Comparison of ENCODE assay signal across 11 cellular contexts in genomic region chr17:4901648-4902344, GRCh38. TPM values are rescaled to one million over a fixed set of nuclear protein-coding genes. Genes with fewer than 3 reads are reported as not detected.
A peak's percentile ranks its signal among the peaks of the same experiment; 100 is the strongest.
DNase-seq lines count a peak whose midpoint lies in the region; ATAC-seq lines count a peak whose summit lies in the region.
"Had no signal": no experiment of that assay in that cellular context is flagged by ENCODE, and none has a peak within 500 bp of the region (broad histone marks: within the 10 kb centered on the region; RNA-seq: fewer than 3 reads in every experiment).

No MANE protein-coding gene starts in this region.

- H3K27me3 Mint-ChIP-seq in dendritic cell treated with granulocyte-macrophage colony-stimulating factor and Interleukin-4, amounts not matched to agents 40 ng/mL and 50 ng/mL, for 4 days, result peaks cover 45% of the 10 kb centered on the region
- peaks cover 0 to 2% (median 0%) of the 10 kb centered on the region in 5 donors for H3K27me3 Mint-ChIP-seq in naive thymus-derived CD8-positive, alpha-beta T cell

- ATAC-seq in naive thymus-derived CD8-positive, alpha-beta T cell, result peak in 1 of 2 donors; percentile 7
- no peak for ATAC-seq in HG02678 (IDR thresholded peaks at IDR 0.05; ENCODE audit: unreplicated experiment)

- peak overlapping the region; percentile 82 for H3K27ac Mint-ChIP-seq in dendritic cell treated with granulocyte-macrophage colony-stimulating factor and Interleukin-4, amounts not matched to agents 40 ng/mL and 50 ng/mL, for 4 days
- H3K27ac Mint-ChIP-seq in naive thymus-derived CD8-positive, alpha-beta T cell, result peak overlapping the region in 9 of 10 donors; percentile 27 to 99 (median 97)

- POLR2A ChIA-PET in naive thymus-derived CD8-positive, alpha-beta T cell (lab: Charles Lee), result interaction anchor here (0.8 to 3.9 kb wide), 8 partner anchors 38 to 759 kb away, joined by 3 to 26 read pairs (median 6); partner anchors contain the start of genes ARRB2, CAMTA2, CYB5D2 and PFN1

- H3K9me3 Mint-ChIP-seq in dendritic cell treated with granulocyte-macrophage colony-stimulating factor and Interleukin-4, amounts not matched to agents 40 ng/mL and 50 ng/mL, for 4 days, result no peaks in the 10 kb centered on the region
- H3K9me3 Mint-ChIP-seq in naive thymus-derived CD8-positive, alpha-beta T cell, result no peaks in the 10 kb centered on the region

- peak; percentile 29 for DNase-seq in stimulated activated CD4-positive, alpha-beta T cell treated with anti-CD3 and anti-CD28 coated beads, Interleukin-4, amount 100 ng/mL, for 1 hour
- DNase-seq in stimulated activated CD4-positive, alpha-beta T cell treated with anti-CD3 and anti-CD28 coated beads, Interleukin-2, amount 100 ng/mL, for 48 hours, result no peak
- peak in 6 of 10 donors; percentile 16 to 59 (median 26) for DNase-seq in naive thymus-derived CD8-positive, alpha-beta T cell
- no peak for DNase-seq in NCI-H2029 (lab: John Stamatoyannopoulos, UW)
- no peak for DNase-seq in cerebellar cortex (ENCODE audit: low spot score)
- DNase-seq in HK-2 (ENCODE audit: unreplicated experiment), result no peak
- DNase-seq: Calu3, NCI-H526 had no signal

- H3K4me1 Mint-ChIP-seq in dendritic cell treated with granulocyte-macrophage colony-stimulating factor and Interleukin-4, amounts not matched to agents 40 ng/mL and 50 ng/mL, for 4 days (ENCODE audit: low read depth), result peaks cover 62% of the 10 kb centered on the region
- peaks cover 26 to 45% (median 42%) of the 10 kb centered on the region in 4 donors for H3K4me1 Mint-ChIP-seq in naive thymus-derived CD8-positive, alpha-beta T cell

- peak overlapping the region; percentile 68 for H3K4me3 Mint-ChIP-seq in dendritic cell treated with granulocyte-macrophage colony-stimulating factor and Interleukin-4, amounts not matched to agents 40 ng/mL and 50 ng/mL, for 4 days
- peak overlapping the region; percentile 22 to 93 (median 88) for H3K4me3 Mint-ChIP-seq in naive thymus-derived CD8-positive, alpha-beta T cell

- H3K36me3 Mint-ChIP-seq in dendritic cell treated with granulocyte-macrophage colony-stimulating factor and Interleukin-4, amounts not matched to agents 40 ng/mL and 50 ng/mL, for 4 days (ENCODE audit: low read depth), result peaks cover 13% of the 10 kb centered on the region
- peaks cover 0 to 4% (median 0%) of the 10 kb centered on the region in 3 donors for H3K36me3 Mint-ChIP-seq in naive thymus-derived CD8-positive, alpha-beta T cell

- intact Hi-C loops in dendritic cell treated with granulocyte-macrophage colony-stimulating factor and Interleukin-4, amounts not matched to agents 40 ng/mL and 50 ng/mL, for 4 days (cut with micrococcal nuclease), result no loop called here

RNA-seq across cellular contexts. Expression of gene CHRNE, which starts 1.1 kb away (rescaled TPM):
- total RNA-seq in naive thymus-derived CD8-positive, alpha-beta T cell, result 1 to 10 TPM in 1 of 2 experiments, under 1 TPM in 1; 0.94 to 1.3 TPM
- polyA plus RNA-seq in naive thymus-derived CD8-positive, alpha-beta T cell, result under 1 TPM; 0.19 to 0.58 (median 0.20) TPM

RNA-seq across cellular contexts. Expression of gene C17orf107, which starts 2.5 kb away (rescaled TPM):
- 1 to 10 TPM; 5.7 TPM for total RNA-seq in naive thymus-derived CD8-positive, alpha-beta T cell
- polyA plus RNA-seq in naive thymus-derived CD8-positive, alpha-beta T cell, result 1 to 10 TPM; 1.5 to 1.8 (median 1.6) TPM

RNA-seq across cellular contexts. Expression of gene GP1BA, which starts 30.3 kb away (rescaled TPM):
- total RNA-seq in naive thymus-derived CD8-positive, alpha-beta T cell, result not detected
- polyA plus RNA-seq in naive thymus-derived CD8-positive, alpha-beta T cell, result under 1 TPM in 2 of 3 donors, not detected in 1; 0.08 to 0.13 TPM
- total RNA-seq: Calu3, lower leg skin had no signal

RNA-seq across cellular contexts. Expression of gene SLC25A11, which starts 38.0 kb away (rescaled TPM):
- total RNA-seq in naive thymus-derived CD8-positive, alpha-beta T cell, result 10 to 100 TPM; 42.5 to 45.0 TPM
- 10 to 100 TPM; 75.3 to 78.6 (median 77.6) TPM for polyA plus RNA-seq in naive thymus-derived CD8-positive, alpha-beta T cell

RNA-seq across cellular contexts. Expression of gene RNF167, which starts 38.3 kb away (rescaled TPM):
- 100 to 1,000 TPM; 143 to 145 TPM for total RNA-seq in naive thymus-derived CD8-positive, alpha-beta T cell
- polyA plus RNA-seq in naive thymus-derived CD8-positive, alpha-beta T cell, result 10 to 100 TPM; 30.3 to 50.0 (median 32.2) TPM

Comparison
In these comparisons a context has a peak if more than half of its experiments do, and no peak if none do; other contexts are left out.
1. DNase-seq: peak in stimulated activated CD4-positive, alpha-beta T cell treated with anti-CD3 and anti-CD28 coated beads, Interleukin-4, amount 100 ng/mL, for 1 hour (single experiment) and naive thymus-derived CD8-positive, alpha-beta T cell (6 of 10); none in stimulated activated CD4-positive, alpha-beta T cell treated with anti-CD3 and anti-CD28 coated beads, Interleukin-2, amount 100 ng/mL, for 48 hours (0 of 2), NCI-H2029 (single experiment), cerebellar cortex (single experiment) and HK-2 (single experiment).